ENCODE assay signal across 9 cellular contexts in genomic region chr20:881051-881820, GRCh38. TPM values are rescaled to one million over a fixed set of nuclear protein-coding genes. Genes with fewer than 3 reads are reported as not detected.
DNase-seq lines count a peak whose midpoint lies in the region; ATAC-seq and TF ChIP-seq lines count a peak whose summit lies in the region.
"Had no signal": no experiment of that assay in that cellular context is flagged by ENCODE, and none has a peak within 500 bp of the region (broad histone marks: within the 10 kb centered on the region; RNA-seq: fewer than 3 reads in every experiment).

No MANE protein-coding gene starts in this region.

- H3K4me3 Mint-ChIP-seq in stimulated activated effector memory CD8-positive, alpha-beta T cell treated with anti-CD3 and anti-CD28 coated beads, Interleukin-12 subunit alpha, Interleukin-12 subunit beta, amount 100 ng/mL, for 72 hours: peak overlapping the region; percentile 47

- peak overlapping the region; percentile 58 for H2AFZ ChIP-seq in mammary epithelial cell (ENCODE audit: low read depth, low read length)

- no TSS peak for BruUV-seq in mammary epithelial cell (replicated peaks; lab: Mats Ljungman, UMichigan)

- dilution Hi-C loops in mammary epithelial cell (cut with HindIII; ENCODE audit: low sequenced_read_pairs): no loop called here

- H3K4me1 Mint-ChIP-seq in stimulated activated effector memory CD8-positive, alpha-beta T cell treated with anti-CD3 and anti-CD28 coated beads, Interleukin-12 subunit alpha, Interleukin-12 subunit beta, amount 100 ng/mL, for 72 hours: peaks cover 25% of the 10 kb centered on the region

- intact Hi-C loops in mammary epithelial cell (cut with micrococcal nuclease): loop anchor here (1.0 kb wide), 1 partner anchor 23 kb away; no protein-coding TSS in a partner anchor

- no peaks in the 10 kb centered on the region for H3K36me3 ChIP-seq in mammary epithelial cell (ENCODE audit: insufficient read depth, low read length)
- no peaks in the 10 kb centered on the region for H3K36me3 ChIP-seq in Peyer's patch

- peak; percentile 99 for ATAC-seq in stimulated activated effector memory CD8-positive, alpha-beta T cell treated with anti-CD3 and anti-CD28 coated beads, Interleukin-12 subunit alpha, Interleukin-12 subunit beta, amount 100 ng/mL, for 72 hours
- ATAC-seq in GM18519 (IDR thresholded peaks at IDR 0.05; ENCODE audit: low FRiP score, unreplicated experiment) (no peak), HG03521 (IDR thresholded peaks at IDR 0.05; ENCODE audit: unreplicated experiment) (no peak)

- H3K9me3 ChIP-seq in mammary epithelial cell (replicated peaks; ENCODE audit: insufficient read depth, low read length) (no peaks in the 10 kb centered on the region), Peyer's patch (no peaks in the 10 kb centered on the region)

- no peaks in the 10 kb centered on the region for H3K9me3 Mint-ChIP-seq in stimulated activated effector memory CD8-positive, alpha-beta T cell treated with anti-CD3 and anti-CD28 coated beads, Interleukin-12 subunit alpha, Interleukin-12 subunit beta, amount 100 ng/mL, for 72 hours

- DNase-seq in activated CD4-positive, alpha-beta T cell treated with anti-CD3 and anti-CD28 coated beads for 48 hours: peak; percentile 44
- DNase-seq in activated CD4-positive, alpha-beta T cell treated with anti-CD3 and anti-CD28 coated beads, Interleukin-2, amount 50 U/mL, for 1 hour: no peak
- DNase-seq in SIG-M5 (lab: John Stamatoyannopoulos, UW) (peak; percentile 29), mammary epithelial cell (peak; percentile 83), Peyer's patch (no peak)
- peak; percentile 7 to 62 for DNase-seq in stimulated activated effector memory CD8-positive, alpha-beta T cell treated with anti-CD3 and anti-CD28 coated beads, Interleukin-12 subunit alpha, Interleukin-12 subunit beta, amount 100 ng/mL, for 72 hours (ENCODE audit: low spot score in 2 of 2)

- H3K27me3 ChIP-seq in mammary epithelial cell (ENCODE audit: insufficient read depth, low read length) (no peaks in the 10 kb centered on the region), Peyer's patch (no peaks in the 10 kb centered on the region)

- in situ Hi-C loops in mammary epithelial cell (cut with MboI; ENCODE audit: low sequenced_read_pairs in 2 of 2): no loop called here

- H3K9ac ChIP-seq in mammary epithelial cell (ENCODE audit: insufficient read depth, low read length): no peak overlapping the region

- no peak overlapping the region for H3K4me2 ChIP-seq in mammary epithelial cell (ENCODE audit: insufficient read depth, low read depth, low read length)

- TF ChIP-seq CTCF in mammary epithelial cell (conservative IDR thresholded peaks at IDR 0.05 in 1 of 2, IDR thresholded peaks at IDR 0.05 in 1 of 2; ENCODE audit: extremely low read depth in 1 of 2, insufficient read depth in 1 of 2, low read depth in 1 of 2, low read length in 2 of 2): no peak
- no peak for TF ChIP-seq CTCF in Peyer's patch (IDR thresholded peaks at IDR 0.05)

- 77% methylated on average over 9 of the region's 10 CpGs for WGBS in mammary epithelial cell (ENCODE audit: low coverage, missing lambda C conversion rate)

- H3K4me1 ChIP-seq in mammary epithelial cell (ENCODE audit: insufficient read depth, low read length) (peaks cover 17% of the 10 kb centered on the region), Peyer's patch (peaks cover 0 to 4% (median 0%) of the 10 kb centered on the region in 4 donors)

- peak overlapping the region; percentile 84 for H3K27ac Mint-ChIP-seq in stimulated activated effector memory CD8-positive, alpha-beta T cell treated with anti-CD3 and anti-CD28 coated beads, Interleukin-12 subunit alpha, Interleukin-12 subunit beta, amount 100 ng/mL, for 72 hours

- no peaks in the 10 kb centered on the region for H4K20me1 ChIP-seq in mammary epithelial cell (ENCODE audit: insufficient read depth, low read length)

- no peaks in the 10 kb centered on the region for H3K36me3 Mint-ChIP-seq in stimulated activated effector memory CD8-positive, alpha-beta T cell treated with anti-CD3 and anti-CD28 coated beads, Interleukin-12 subunit alpha, Interleukin-12 subunit beta, amount 100 ng/mL, for 72 hours

- H3K4me3 ChIP-seq in mammary epithelial cell (replicated peaks in 1 of 3; ENCODE audit: insufficient read depth in 1 of 3, low read depth in 2 of 3, low read length in 3 of 3): no peak overlapping the region
- H3K4me3 ChIP-seq in Peyer's patch: no peak overlapping the region

- H3K27ac ChIP-seq in mammary epithelial cell (ENCODE audit: insufficient read depth, low read depth, low read length): no peak overlapping the region
- H3K27ac ChIP-seq in Peyer's patch: no peak overlapping the region

- no peaks in the 10 kb centered on the region for H3K79me2 ChIP-seq in mammary epithelial cell (ENCODE audit: insufficient read depth, low read length)

- no peak for TF ChIP-seq POLR2A in Peyer's patch (IDR thresholded peaks at IDR 0.05)

- CTCF ChIA-PET in mammary epithelial cell (lab: Charles Lee; ENCODE audit: low non-redundant PET): no interaction called here

RNA-seq across cellular contexts. Expression of gene ANGPT4, which starts 34.9 kb away (rescaled TPM):
- total RNA-seq in mammary epithelial cell: under 1 TPM in 1 of 2 donors, not detected in 1; 0.07 TPM
- 0.01 TPM for polyA plus RNA-seq in mammary epithelial cell
- polyA minus RNA-seq in mammary epithelial cell: not detected
- under 1 TPM in 1 of 4 donors, not detected in 3; 0.27 TPM for total RNA-seq in Peyer's patch
- total RNA-seq: kidney epithelial cell had no signal

RNA-seq across cellular contexts. Expression of gene FAM110A, which starts 47.7 kb away (rescaled TPM):
- total RNA-seq in mammary epithelial cell (10 to 100 TPM in 1 of 2 donors, 1 to 10 TPM in 1; 6.5 to 23.0 TPM), Peyer's patch (10 to 100 TPM in 2 of 4 donors, 1 to 10 TPM in 2; 5.1 to 15.7 (median 12.7) TPM)
- polyA plus RNA-seq in mammary epithelial cell: 14.9 TPM
- polyA minus RNA-seq in mammary epithelial cell: 7.6 TPM

Comparison
In these comparisons a context has a peak if more than half of its experiments do, and no peak if none do; other contexts are left out.
1. DNase-seq: peak in activated CD4-positive, alpha-beta T cell treated with anti-CD3 and anti-CD28 coated beads for 48 hours (single experiment), SIG-M5 (single experiment), mammary epithelial cell (single experiment) and stimulated activated effector memory CD8-positive, alpha-beta T cell treated with anti-CD3 and anti-CD28 coated beads, Interleukin-12 subunit alpha, Interleukin-12 subunit beta, amount 100 ng/mL, for 72 hours (2 of 2); none in activated CD4-positive, alpha-beta T cell treated with anti-CD3 and anti-CD28 coated beads, Interleukin-2, amount 50 U/mL, for 1 hour (single experiment) and Peyer's patch (0 of 3).